8 cellular contexts compared by ENCODE assay signal in the genomic region with DNA sequence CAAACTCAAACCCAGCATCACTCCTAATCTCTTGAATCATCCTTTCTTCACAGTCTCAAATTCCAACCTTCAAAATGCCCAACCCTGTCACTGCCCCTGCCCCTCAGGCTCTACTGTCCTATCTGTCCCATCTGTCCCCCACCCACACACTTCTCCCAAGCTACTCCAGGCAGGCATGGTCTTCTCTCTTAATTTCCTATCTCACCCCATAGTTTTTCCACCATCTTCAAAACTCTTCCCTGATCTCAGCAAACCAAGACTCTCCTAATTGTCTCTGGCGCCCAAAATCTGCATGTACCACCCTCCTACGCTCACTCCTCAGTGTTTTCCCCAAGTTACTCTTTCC. TPM values are rescaled to one million over a fixed set of nuclear protein-coding genes. Genes with fewer than 3 reads are reported as not detected.
DNase-seq lines count a peak whose midpoint lies in the region; ATAC-seq and TF ChIP-seq lines count a peak whose summit lies in the region.

No MANE protein-coding gene starts in this region.

- peak overlapping the region; percentile 68 for H3K9ac ChIP-seq in fibroblast of lung (ENCODE audit: insufficient read depth, low read length)

- peak in 2 of 4 donors; percentile 6 to 15 for ATAC-seq in psoas muscle

- H3K9me3 ChIP-seq in SJSA1 (replicated peaks) (no peaks in the 10 kb centered on the region), fibroblast of lung (ENCODE audit: control insufficient read depth, insufficient read depth, low read depth, low read length) (no peaks in the 10 kb centered on the region), psoas muscle (no peaks in the 10 kb centered on the region)

- H3K4me3 ChIP-seq in GM08714 (ENCODE audit: low read length) (peak overlapping the region; percentile 85), SJSA1 (peak overlapping the region; percentile 81), fibroblast of lung (replicated peaks in 1 of 4; ENCODE audit: control extremely low read depth in 1 of 4, insufficient read depth in 1 of 4, low read depth in 3 of 4, low read length in 4 of 4) (peak overlapping the region; percentile 75 to 91 (median 78)), psoas muscle (peak overlapping the region; percentile 71)

- intact Hi-C loops in psoas muscle (cut with DNase I), result no loop called here

- 0 out of 2 replicates have a peak, but pooled peaks cover 3% of the 10 kb centered on the region for H3K4me1 ChIP-seq in SJSA1 (replicated peaks)
- no peaks in the 10 kb centered on the region for H3K4me1 ChIP-seq in fibroblast of lung (ENCODE audit: control insufficient read depth, extremely low read depth, insufficient read depth, low read length)
- no peaks in the 10 kb centered on the region for H3K4me1 ChIP-seq in psoas muscle

- H3K27ac ChIP-seq in SJSA1 (peak overlapping the region; percentile 89), fibroblast of lung (ENCODE audit: insufficient read depth, low read length) (peak overlapping the region; percentile 86), psoas muscle (peak overlapping the region; percentile 88)

- TF ChIP-seq CTCF in fibroblast of lung (conservative IDR thresholded peaks at IDR 0.05 in 1 of 2, IDR thresholded peaks at IDR 0.05 in 1 of 2; ENCODE audit: low read depth in 1 of 2, low read length in 2 of 2), result no peak
- TF ChIP-seq CTCF in psoas muscle (IDR thresholded peaks at IDR 0.05), result no peak

- no peak overlapping the region for H2AFZ ChIP-seq in fibroblast of lung (ENCODE audit: low read length)

- H3K27me3 ChIP-seq in SJSA1 (replicated peaks) (no peaks in the 10 kb centered on the region), fibroblast of lung (ENCODE audit: control insufficient read depth, insufficient read depth, low read length) (no peaks in the 10 kb centered on the region), psoas muscle (ENCODE audit: insufficient read depth in 3 of 3, low read length in 2 of 3) (no peaks in the 10 kb centered on the region)

- H3K4me2 ChIP-seq in fibroblast of lung (ENCODE audit: extremely low read depth, insufficient read depth, low read length), result peak overlapping the region; percentile 75

- H3K36me3 ChIP-seq in SJSA1 (peaks cover 3% of the 10 kb centered on the region; the same call in 1 of the 2 replicates), fibroblast of lung (ENCODE audit: control insufficient read depth, insufficient read depth, low read length) (no peaks in the 10 kb centered on the region), psoas muscle (ENCODE audit: insufficient read depth in 1 of 2, low read depth in 1 of 2) (no peaks in the 10 kb centered on the region)

- H4K20me1 ChIP-seq in fibroblast of lung (ENCODE audit: control insufficient read depth, extremely low read depth, insufficient read depth, low read length), result no peaks in the 10 kb centered on the region

- peaks cover 33% of the 10 kb centered on the region for H3K79me2 ChIP-seq in fibroblast of lung (ENCODE audit: control insufficient read depth, insufficient read depth, low read length)

- 0 to 36% (median 2%) methylated on average over 2 of the region's 2 CpGs for WGBS in psoas muscle, 3 donors

- DNase-seq in SJSA1 (ENCODE audit: low read depth in 1 of 2, low spot score in 2 of 2), result no peak
- no peak for DNase-seq in fibroblast of lung (ENCODE audit: low read depth in 2 of 2)
- DNase-seq in psoas muscle, result no peak
- no peak for DNase-seq in NCI-H187 (lab: John Stamatoyannopoulos, UW)
- no peak for DNase-seq in SKM-1 (lab: John Stamatoyannopoulos, UW; ENCODE audit: unreplicated experiment)
- no peak for DNase-seq in DMS53 treated with DMSO at 0.1 percent for 48 hours (lab: John Stamatoyannopoulos, UW; ENCODE audit: unreplicated experiment)
- no peak for DNase-seq in NCI-H2107 treated with DMSO at 0.1 percent for 48 hours (lab: John Stamatoyannopoulos, UW; ENCODE audit: unreplicated experiment)

RNA-seq across cellular contexts. Expression of gene LAMP2, which starts 0.6 kb away (rescaled TPM):
- total RNA-seq in SJSA1 (2014; rRNA removed; shearing (Covaris generic)), result 63.2 and 125 TPM in 2 replicates
- total RNA-seq in fibroblast of lung (172 and 182 TPM in 2 replicates), psoas muscle (100 to 1,000 TPM in 2 of 4 donors, 10 to 100 TPM in 2; 86.0 to 123 (median 98.2) TPM)
- polyA plus RNA-seq in fibroblast of lung (159 and 196 TPM in 2 replicates), psoas muscle (10 to 100 TPM; 24.5 to 89.4 (median 39.1) TPM)
- polyA plus RNA-seq in fibroblast of lung (2012), result 109 and 126 TPM in 2 replicates
- polyA minus RNA-seq in fibroblast of lung (ENCODE audit: low replicate concordance), result 12.5 and 22.3 TPM in 2 replicates
